In genomic region chr14:89621791-89622638, GRCh38 we compare ENCODE assay signal across 14 cellular contexts.
DNase-seq lines count a peak whose midpoint lies in the region; ATAC-seq and TF ChIP-seq lines count a peak whose summit lies in the region.
"Had no signal": no experiment of that assay in that cellular context is flagged by ENCODE, and none has a peak within 500 bp of the region (broad histone marks: within the 10 kb centered on the region; RNA-seq: fewer than 3 reads in every experiment).

No MANE protein-coding gene starts in this region.

- H3K36me3 Mint-ChIP-seq in activated CD4-positive, alpha-beta T cell treated with anti-CD3 and anti-CD28 coated beads, Interleukin-2, amount 10 ng/mL, durations not matched to agents 7 days and 5 days (ENCODE audit: low read depth) = peaks cover 8% of the 10 kb centered on the region
- H3K36me3 Mint-ChIP-seq in activated naive CD8-positive, alpha-beta T cell treated with anti-CD3 and anti-CD28 coated beads, Interleukin-2, amount 50 U/mL, for 24 hours (ENCODE audit: low read depth) = peaks cover 13% of the 10 kb centered on the region
- H3K36me3 Mint-ChIP-seq: brain had no signal

- H3K36me3 ChIP-seq in H7 (replicated peaks; ENCODE audit: control insufficient read depth, insufficient read depth, low read length) (no peaks in the 10 kb centered on the region), smooth muscle cell (ENCODE audit: low read depth) (no peaks in the 10 kb centered on the region)
- H3K36me3 ChIP-seq: gastroesophageal sphincter had no signal

- H3K9ac ChIP-seq in smooth muscle cell (ENCODE audit: low read depth) = no peak overlapping the region

- no peak for DNase-seq in activated CD4-positive, alpha-beta T cell treated with anti-CD3 and anti-CD28 coated beads, Interleukin-2, amount 10 ng/mL, durations not matched to agents 7 days and 5 days
- no peak for DNase-seq in activated CD4-positive, alpha-beta T cell treated with anti-CD3 and anti-CD28 coated beads for 1 hour
- DNase-seq in NCI-H2171 treated with DMSO at 0.1 percent for 48 hours (lab: John Stamatoyannopoulos, UW) (peak; percentile 90), pons (ENCODE audit: low spot score) (peak; percentile 25), NCI-H187 treated with DMSO at 0.1 percent for 48 hours (lab: John Stamatoyannopoulos, UW) (no peak), H7 (no peak), smooth muscle cell (lab: John Stamatoyannopoulos, UW; ENCODE audit: unreplicated experiment) (no peak)
- no peak for DNase-seq in activated naive CD8-positive, alpha-beta T cell treated with anti-CD3 and anti-CD28 coated beads, Interleukin-2, amount 50 U/mL, for 24 hours
- DNase-seq: EL, Kasumi-1, NCI-H1417, NCI-H226 had no signal

- H3K79me2 ChIP-seq in smooth muscle cell (ENCODE audit: low read depth) = no peaks in the 10 kb centered on the region

- H2AFZ ChIP-seq in smooth muscle cell (ENCODE audit: low read depth) = no peak overlapping the region

- POLR2A ChIA-PET in activated CD4-positive, alpha-beta T cell treated with anti-CD3 and anti-CD28 coated beads, Interleukin-2, amount 10 ng/mL, durations not matched to agents 7 days and 5 days (lab: Charles Lee) = no interaction called here

- no peaks in the 10 kb centered on the region for H3K27me3 ChIP-seq in H7 (ENCODE audit: control insufficient read depth, insufficient read depth, low read length)
- peaks cover 3% of the 10 kb centered on the region for H3K27me3 ChIP-seq in smooth muscle cell (ENCODE audit: low read depth)
- H3K27me3 ChIP-seq: gastroesophageal sphincter had no signal

- no peaks in the 10 kb centered on the region for H3F3A ChIP-seq in smooth muscle cell (ENCODE audit: low read depth)

- WGBS in smooth muscle cell (ENCODE audit: low lambda C conversion rate) = 94% methylated on average over 14 of the region's 14 CpGs

- no peak for ATAC-seq in activated naive CD8-positive, alpha-beta T cell treated with anti-CD3 and anti-CD28 coated beads, Interleukin-2, amount 50 U/mL, for 24 hours
- ATAC-seq: gastroesophageal sphincter had no signal

- H3K4me1 Mint-ChIP-seq in activated CD4-positive, alpha-beta T cell treated with anti-CD3 and anti-CD28 coated beads, Interleukin-2, amount 10 ng/mL, durations not matched to agents 7 days and 5 days = peaks cover 44% of the 10 kb centered on the region
- peaks cover 72% of the 10 kb centered on the region for H3K4me1 Mint-ChIP-seq in activated naive CD8-positive, alpha-beta T cell treated with anti-CD3 and anti-CD28 coated beads, Interleukin-2, amount 50 U/mL, for 24 hours

- no peak overlapping the region for H3K4me2 ChIP-seq in smooth muscle cell

- no peaks in the 10 kb centered on the region for H3K9me3 ChIP-seq in smooth muscle cell (replicated peaks; ENCODE audit: low read depth)
- H3K9me3 ChIP-seq: gastroesophageal sphincter had no signal

- H3K27me3 Mint-ChIP-seq in activated CD4-positive, alpha-beta T cell treated with anti-CD3 and anti-CD28 coated beads, Interleukin-2, amount 10 ng/mL, durations not matched to agents 7 days and 5 days = no peaks in the 10 kb centered on the region
- no peaks in the 10 kb centered on the region for H3K27me3 Mint-ChIP-seq in activated naive CD8-positive, alpha-beta T cell treated with anti-CD3 and anti-CD28 coated beads, Interleukin-2, amount 50 U/mL, for 24 hours

- H3K4me3 ChIP-seq in H7 (ENCODE audit: insufficient read depth, low read depth, low read length) (no peak overlapping the region), smooth muscle cell (no peak overlapping the region)
- H3K4me3 ChIP-seq: gastroesophageal sphincter had no signal

- H3K27ac ChIP-seq in smooth muscle cell (ENCODE audit: low read depth) = no peak overlapping the region
- H3K27ac ChIP-seq: gastroesophageal sphincter had no signal

- H3K27ac Mint-ChIP-seq in activated CD4-positive, alpha-beta T cell treated with anti-CD3 and anti-CD28 coated beads, Interleukin-2, amount 10 ng/mL, durations not matched to agents 7 days and 5 days = peak overlapping the region; percentile 97
- peak overlapping the region; percentile 98 for H3K27ac Mint-ChIP-seq in activated naive CD8-positive, alpha-beta T cell treated with anti-CD3 and anti-CD28 coated beads, Interleukin-2, amount 50 U/mL, for 24 hours

- H3K9me3 Mint-ChIP-seq in activated CD4-positive, alpha-beta T cell treated with anti-CD3 and anti-CD28 coated beads, Interleukin-2, amount 10 ng/mL, durations not matched to agents 7 days and 5 days = peaks cover 16% of the 10 kb centered on the region
- peaks cover 7% of the 10 kb centered on the region for H3K9me3 Mint-ChIP-seq in activated naive CD8-positive, alpha-beta T cell treated with anti-CD3 and anti-CD28 coated beads, Interleukin-2, amount 50 U/mL, for 24 hours

- no peak overlapping the region for H3K4me3 Mint-ChIP-seq in activated CD4-positive, alpha-beta T cell treated with anti-CD3 and anti-CD28 coated beads, Interleukin-2, amount 10 ng/mL, durations not matched to agents 7 days and 5 days
- peak overlapping the region; percentile 89 for H3K4me3 Mint-ChIP-seq in activated naive CD8-positive, alpha-beta T cell treated with anti-CD3 and anti-CD28 coated beads, Interleukin-2, amount 50 U/mL, for 24 hours

- peaks cover 17% of the 10 kb centered on the region for H3K4me1 ChIP-seq in smooth muscle cell (ENCODE audit: low read depth)

- TF ChIP-seq CTCF in smooth muscle cell (IDR thresholded peaks at IDR 0.05; ENCODE audit: borderline replicate concordance, insufficient read depth, poor library complexity, severe bottlenecking) = no peak

- no peaks in the 10 kb centered on the region for H4K20me1 ChIP-seq in smooth muscle cell (ENCODE audit: low read depth)

- CTCF ChIA-PET in activated CD4-positive, alpha-beta T cell treated with anti-CD3 and anti-CD28 coated beads, Interleukin-2, amount 10 ng/mL, durations not matched to agents 7 days and 5 days (lab: Charles Lee) = no interaction called here

Comparison
In these comparisons a context has a peak if more than half of its experiments do, and no peak if none do; other contexts are left out.
1. DNase-seq: peak in NCI-H2171 treated with DMSO at 0.1 percent for 48 hours (single experiment) and pons (single experiment); none in activated CD4-positive, alpha-beta T cell treated with anti-CD3 and anti-CD28 coated beads, Interleukin-2, amount 10 ng/mL, durations not matched to agents 7 days and 5 days (single experiment), activated CD4-positive, alpha-beta T cell treated with anti-CD3 and anti-CD28 coated beads for 1 hour (single experiment), activated naive CD8-positive, alpha-beta T cell treated with anti-CD3 and anti-CD28 coated beads, Interleukin-2, amount 50 U/mL, for 24 hours (single experiment), NCI-H187 treated with DMSO at 0.1 percent for 48 hours (single experiment), H7 (single experiment) and smooth muscle cell (single experiment).